ENCODE assay signal across 7 cellular contexts in the genomic region with DNA sequence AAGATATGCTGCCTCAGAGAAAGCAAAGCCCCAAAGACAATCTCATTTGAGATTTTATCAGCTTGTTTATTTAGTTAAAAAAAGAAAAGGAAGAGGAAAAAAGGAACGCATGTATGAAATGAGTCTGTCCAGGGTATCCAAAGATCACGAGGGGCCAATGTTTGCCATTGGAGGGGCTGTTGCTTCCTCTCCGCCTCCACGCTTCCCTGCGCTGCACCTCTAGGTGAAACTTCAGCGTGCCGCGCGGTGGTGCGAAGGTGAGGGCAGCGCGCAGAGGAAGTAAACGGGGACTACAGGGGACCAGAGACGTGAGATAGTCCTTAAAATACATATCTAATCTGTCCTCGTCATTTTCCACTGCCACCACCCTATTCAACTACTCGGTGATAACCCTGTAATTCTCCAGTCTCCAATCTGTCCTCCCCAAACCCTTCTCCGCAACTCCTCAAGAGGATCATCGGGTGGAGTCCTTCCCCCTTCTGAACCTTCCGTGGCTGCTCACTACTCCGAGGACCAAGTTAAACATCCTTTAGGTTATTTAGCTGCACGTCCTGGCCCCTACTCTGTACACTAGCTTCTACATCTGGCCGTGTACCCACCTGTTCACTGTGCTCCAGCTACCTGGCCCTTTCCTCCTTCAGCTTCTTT. TPM values are rescaled to one million over a fixed set of nuclear protein-coding genes. Genes with fewer than 3 reads are reported as not detected.
DNase-seq lines count a peak whose midpoint lies in the region; ATAC-seq, FAIRE-seq and TF ChIP-seq lines count a peak whose summit lies in the region.

No MANE protein-coding gene starts in this region.

- 0 out of 2 replicates have a peak overlapping the region, but pooled peaks have one; percentile 0 for H3K9ac ChIP-seq in iPS-20b (ENCODE audit: low read depth, low read length)

- H3K9me3 Mint-ChIP-seq in activated CD4-positive, alpha-beta memory T cell treated with anti-CD3 and anti-CD28 coated beads, Interleukin-2, amount 10 ng/mL, durations not matched to agents 7 days and 5 days = no peaks in the 10 kb centered on the region

- H3K27me3 Mint-ChIP-seq in activated CD4-positive, alpha-beta memory T cell treated with anti-CD3 and anti-CD28 coated beads, Interleukin-2, amount 10 ng/mL, durations not matched to agents 7 days and 5 days = peaks cover 35% of the 10 kb centered on the region

- no peak overlapping the region for H3K27ac Mint-ChIP-seq in activated CD4-positive, alpha-beta memory T cell treated with anti-CD3 and anti-CD28 coated beads, Interleukin-2, amount 10 ng/mL, durations not matched to agents 7 days and 5 days

- no peak overlapping the region for H3K27ac ChIP-seq in HEK293 (ENCODE audit: extremely low read depth, low read depth, low read length)
- H3K27ac ChIP-seq in iPS-20b (ENCODE audit: low read length) = no peak overlapping the region

- no peaks in the 10 kb centered on the region for H3K4me1 ChIP-seq in HEK293 (ENCODE audit: control insufficient read depth, insufficient read depth, low read length)
- peaks cover 16% of the 10 kb centered on the region; the same call in 1 of the 2 replicates for H3K4me1 ChIP-seq in iPS-20b (ENCODE audit: insufficient read depth, low read length)

- peaks cover 28% of the 10 kb centered on the region for H3K27me3 ChIP-seq in iPS-20b (ENCODE audit: insufficient read depth, low read length)

- no peak overlapping the region for H3K4me3 ChIP-seq in HEK293 (ENCODE audit: low read depth, low read length)
- peak overlapping the region; percentile 88 for H3K4me3 ChIP-seq in iPS-20b (ENCODE audit: low read length)

- peak; percentile 20 for DNase-seq in activated CD4-positive, alpha-beta memory T cell treated with anti-CD3 and anti-CD28 coated beads, Interleukin-2, amount 10 ng/mL, durations not matched to agents 7 days and 5 days
- peak; percentile 10 for DNase-seq in stimulated activated CD8-positive, alpha-beta memory T cell treated with anti-CD3 and anti-CD28 coated beads, Interleukin-12 subunit alpha, Interleukin-12 subunit beta, amount 100 ng/mL, for 4 hours (ENCODE audit: low read depth)
- DNase-seq in RCC 7860 (ENCODE audit: low spot score) = no peak
- DNase-seq in SHP77 (lab: John Stamatoyannopoulos, UW) = no peak

- FAIRE-seq in RCC 7860 (lab: Jason Lieb, UNC) = no peak

- H3K4me1 Mint-ChIP-seq in activated CD4-positive, alpha-beta memory T cell treated with anti-CD3 and anti-CD28 coated beads, Interleukin-2, amount 10 ng/mL, durations not matched to agents 7 days and 5 days = peaks cover 24% of the 10 kb centered on the region

- CTCF ChIA-PET in HEK293 (lab: Yijun Ruan, JAX) = interaction anchor here (0.5 to 5.9 kb wide), 9 partner anchors 13 to 830 kb away, joined by 3 to 42 read pairs (median 4); a partner anchor contains a TSS
- CTCF ChIA-PET in activated CD4-positive, alpha-beta memory T cell treated with anti-CD3 and anti-CD28 coated beads, Interleukin-2, amount 10 ng/mL, durations not matched to agents 7 days and 5 days (lab: Charles Lee) = interaction anchor here (0.7 to 5.0 kb wide), 8 partner anchors 21 to 123 kb away, joined by 3 to 30 read pairs (median 4); a partner anchor contains a TSS

- ATAC-seq in GM21786 (IDR thresholded peaks at IDR 0.05; ENCODE audit: unreplicated experiment) = no peak

- POLR2A ChIA-PET in HEK293 (lab: Yijun Ruan, JAX) = interaction anchor here (0.6 kb wide), 1 partner anchor 29 kb away, joined by 6 read pairs; no protein-coding TSS in a partner anchor
- POLR2A ChIA-PET in activated CD4-positive, alpha-beta memory T cell treated with anti-CD3 and anti-CD28 coated beads, Interleukin-2, amount 10 ng/mL, durations not matched to agents 7 days and 5 days (lab: Charles Lee) = interaction anchor here (0.7 to 6.1 kb wide), 6 partner anchors 9 to 132 kb away, joined by 3 to 57 read pairs (median 4); a partner anchor contains a TSS

- peaks cover 7% of the 10 kb centered on the region for H3K36me3 Mint-ChIP-seq in activated CD4-positive, alpha-beta memory T cell treated with anti-CD3 and anti-CD28 coated beads, Interleukin-2, amount 10 ng/mL, durations not matched to agents 7 days and 5 days (ENCODE audit: low read depth)

- H3K4me3 Mint-ChIP-seq in activated CD4-positive, alpha-beta memory T cell treated with anti-CD3 and anti-CD28 coated beads, Interleukin-2, amount 10 ng/mL, durations not matched to agents 7 days and 5 days = peak overlapping the region; percentile 77

- no peak for TF ChIP-seq CTCF in HEK293 (tag by site-specific recombination; IDR thresholded peaks at IDR 0.05)

- H3K9me3 ChIP-seq in HEK293 (ENCODE audit: control insufficient read depth, insufficient read depth, low read depth, low read length) = no peaks in the 10 kb centered on the region
- peaks cover under 1% of the 10 kb centered on the region; the same call in 1 of the 2 replicates for H3K9me3 ChIP-seq in iPS-20b (ENCODE audit: insufficient read depth, low read depth, low read length)

- H3K36me3 ChIP-seq in HEK293 (ENCODE audit: control insufficient read depth in 2 of 2, insufficient read depth in 1 of 2, low read length in 2 of 2) (peaks cover 0 to 2% of the 10 kb centered on the region in 2 experiments; a peak in 1 of 3 replicates), iPS-20b (ENCODE audit: insufficient read depth, low read depth, low read length) (no peaks in the 10 kb centered on the region)

TF ChIP-seq in HEK293, 187 proteins besides CTCF, POLR2A, EP300 and RAD21 (continues in another document):
- TF ChIP-seq, protein P1, sequence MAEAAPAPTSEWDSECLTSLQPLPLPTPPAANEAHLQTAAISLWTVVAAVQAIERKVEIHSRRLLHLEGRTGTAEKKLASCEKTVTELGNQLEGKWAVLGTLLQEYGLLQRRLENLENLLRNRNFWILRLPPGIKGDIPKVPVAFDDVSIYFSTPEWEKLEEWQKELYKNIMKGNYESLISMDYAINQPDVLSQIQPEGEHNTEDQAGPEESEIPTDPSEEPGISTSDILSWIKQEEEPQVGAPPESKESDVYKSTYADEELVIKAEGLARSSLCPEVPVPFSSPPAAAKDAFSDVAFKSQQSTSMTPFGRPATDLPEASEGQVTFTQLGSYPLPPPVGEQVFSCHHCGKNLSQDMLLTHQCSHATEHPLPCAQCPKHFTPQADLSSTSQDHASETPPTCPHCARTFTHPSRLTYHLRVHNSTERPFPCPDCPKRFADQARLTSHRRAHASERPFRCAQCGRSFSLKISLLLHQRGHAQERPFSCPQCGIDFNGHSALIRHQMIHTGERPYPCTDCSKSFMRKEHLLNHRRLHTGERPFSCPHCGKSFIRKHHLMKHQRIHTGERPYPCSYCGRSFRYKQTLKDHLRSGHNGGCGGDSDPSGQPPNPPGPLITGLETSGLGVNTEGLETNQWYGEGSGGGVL (tag by site-specific recombination; IDR thresholded peaks at IDR 0.05) = no peak
- TF ChIP-seq ZNF629 (tag by site-specific recombination; IDR thresholded peaks at IDR 0.05) (no peak), KLF9 (tag by site-specific recombination; IDR thresholded peaks at IDR 0.05; ENCODE audit: low read depth) (no peak), ZNF266 (tag by site-specific recombination; IDR thresholded peaks at IDR 0.05; ENCODE audit: low read depth) (no peak), ZNF214 (tag by site-specific recombination; IDR thresholded peaks at IDR 0.05; ENCODE audit: borderline replicate concordance) (no peak), ZNF155 (tag by site-specific recombination; IDR thresholded peaks at IDR 0.05) (no peak), SCRT1 (tag by site-specific recombination; IDR thresholded peaks at IDR 0.05; ENCODE audit: borderline replicate concordance) (no peak), ZNF677 (tag by site-specific recombination; IDR thresholded peaks at IDR 0.05) (no peak), ZNF791 (tag by site-specific recombination; IDR thresholded peaks at IDR 0.05) (no peak), ZNF514 (tag by site-specific recombination; IDR thresholded peaks at IDR 0.05) (no peak), HOXC10 (CRISPR knock-in tag; IDR thresholded peaks at IDR 0.05) (0 out of 2 replicates have a peak, but pooled peaks have one; percentile 24), ZNF560 (tag by site-specific recombination; IDR thresholded peaks at IDR 0.05; ENCODE audit: borderline replicate concordance) (no peak), ZNF138 (tag by site-specific recombination; IDR thresholded peaks at IDR 0.05; ENCODE audit: borderline replicate concordance) (no peak), SCRT2 (tag by site-specific recombination; IDR thresholded peaks at IDR 0.05) (peak; percentile 64)
- TF ChIP-seq, protein P2, sequence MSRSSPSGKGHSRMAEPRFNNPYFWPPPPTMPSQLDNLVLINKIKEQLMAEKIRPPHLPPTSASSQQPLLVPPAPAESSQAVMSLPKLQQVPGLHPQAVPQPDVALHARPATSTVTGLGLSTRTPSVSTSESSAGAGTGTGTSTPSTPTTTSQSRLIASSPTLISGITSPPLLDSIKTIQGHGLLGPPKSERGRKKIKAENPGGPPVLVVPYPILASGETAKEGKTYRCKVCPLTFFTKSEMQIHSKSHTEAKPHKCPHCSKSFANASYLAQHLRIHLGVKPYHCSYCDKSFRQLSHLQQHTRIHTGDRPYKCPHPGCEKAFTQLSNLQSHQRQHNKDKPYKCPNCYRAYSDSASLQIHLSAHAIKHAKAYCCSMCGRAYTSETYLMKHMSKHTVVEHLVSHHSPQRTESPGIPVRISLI (tag by site-specific recombination; IDR thresholded peaks at IDR 0.05) = no peak
- TF ChIP-seq, protein P3, sequence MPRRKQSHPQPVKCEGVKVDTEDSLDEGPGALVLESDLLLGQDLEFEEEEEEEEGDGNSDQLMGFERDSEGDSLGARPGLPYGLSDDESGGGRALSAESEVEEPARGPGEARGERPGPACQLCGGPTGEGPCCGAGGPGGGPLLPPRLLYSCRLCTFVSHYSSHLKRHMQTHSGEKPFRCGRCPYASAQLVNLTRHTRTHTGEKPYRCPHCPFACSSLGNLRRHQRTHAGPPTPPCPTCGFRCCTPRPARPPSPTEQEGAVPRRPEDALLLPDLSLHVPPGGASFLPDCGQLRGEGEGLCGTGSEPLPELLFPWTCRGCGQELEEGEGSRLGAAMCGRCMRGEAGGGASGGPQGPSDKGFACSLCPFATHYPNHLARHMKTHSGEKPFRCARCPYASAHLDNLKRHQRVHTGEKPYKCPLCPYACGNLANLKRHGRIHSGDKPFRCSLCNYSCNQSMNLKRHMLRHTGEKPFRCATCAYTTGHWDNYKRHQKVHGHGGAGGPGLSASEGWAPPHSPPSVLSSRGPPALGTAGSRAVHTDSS (tag by site-specific recombination; IDR thresholded peaks at IDR 0.05) = no peak

RNA-seq across cellular contexts. Expression of a gene that starts 1.1 kb away (rescaled TPM):
- 10 to 100 TPM in 1 of 2 experiments, 1 to 10 TPM in 1; 7.8 to 10.6 TPM for total RNA-seq in activated CD4-positive, alpha-beta memory T cell treated with anti-CD3 and anti-CD28 coated beads, Interleukin-2, amount 10 ng/mL, durations not matched to agents 7 days and 5 days

RNA-seq across cellular contexts. Expression of a gene that starts 55.7 kb away (rescaled TPM):
- not detected for total RNA-seq in activated CD4-positive, alpha-beta memory T cell treated with anti-CD3 and anti-CD28 coated beads, Interleukin-2, amount 10 ng/mL, durations not matched to agents 7 days and 5 days

Comparison
In these comparisons a context has a peak if more than half of its experiments do, and no peak if none do; other contexts are left out.
1. DNase-seq: peak in activated CD4-positive, alpha-beta memory T cell treated with anti-CD3 and anti-CD28 coated beads, Interleukin-2, amount 10 ng/mL, durations not matched to agents 7 days and 5 days (single experiment) and stimulated activated CD8-positive, alpha-beta memory T cell treated with anti-CD3 and anti-CD28 coated beads, Interleukin-12 subunit alpha, Interleukin-12 subunit beta, amount 100 ng/mL, for 4 hours (single experiment); none in RCC 7860 (single experiment) and SHP77 (0 of 2).